ENCODE assay signal across 7 cellular contexts in the genomic region with DNA sequence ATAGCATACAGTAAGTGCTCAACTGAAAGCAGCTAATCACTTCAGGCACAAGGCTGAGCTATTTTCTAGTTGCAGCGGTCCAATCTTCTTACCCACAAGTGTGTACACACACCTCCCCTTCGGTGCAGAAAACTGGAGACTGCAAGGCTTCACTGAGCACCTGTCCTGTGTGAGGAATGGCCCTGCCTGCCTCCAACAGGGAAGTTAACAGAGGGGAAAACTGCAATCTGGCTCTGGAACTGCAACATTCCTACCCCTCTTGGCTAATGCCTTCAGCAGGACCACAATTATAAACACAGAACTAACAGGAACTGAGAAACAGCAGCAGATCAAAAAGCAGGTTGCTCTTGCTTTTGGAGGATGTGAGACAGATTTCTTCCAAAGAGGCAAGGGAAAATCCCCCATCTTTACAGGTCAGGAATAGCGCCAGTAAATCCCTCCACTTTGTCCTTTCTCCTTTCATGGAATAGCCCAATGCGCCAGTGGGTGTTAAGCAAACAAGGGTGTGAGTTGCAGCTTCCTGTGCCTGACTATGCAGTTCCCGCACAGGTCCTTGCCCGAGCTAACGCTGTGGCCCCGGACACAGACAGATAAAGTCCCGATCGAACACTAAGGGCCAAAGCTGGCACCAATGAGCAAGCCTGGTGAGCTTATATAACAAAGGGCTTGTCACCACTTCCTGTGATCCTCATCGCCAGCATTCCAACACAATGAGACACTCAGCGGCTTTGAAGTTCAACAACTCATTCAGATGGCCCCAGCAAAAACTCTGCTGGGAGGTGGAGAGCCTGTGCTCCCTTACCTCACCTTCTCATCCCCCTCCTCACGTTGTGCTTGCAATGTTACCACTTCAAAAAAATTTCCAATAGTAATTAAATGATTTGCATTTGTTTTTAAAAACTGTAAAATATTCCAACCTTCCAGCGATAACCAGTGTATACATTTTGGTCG. TPM values are rescaled to one million over a fixed set of nuclear protein-coding genes. Genes with fewer than 3 reads are reported as not detected.
A peak's percentile ranks its signal among the peaks of the same experiment; 100 is the strongest.
DNase-seq lines count a peak whose midpoint lies in the region; ATAC-seq, FAIRE-seq and TF ChIP-seq lines count a peak whose summit lies in the region.

No MANE protein-coding gene starts in this region.

- DNase-seq in GM23248 (peak; percentile 96), NCI-H510A (lab: John Stamatoyannopoulos, UW) (peak; percentile 67), dermis microvascular lymphatic vessel endothelial cell (ENCODE audit: low read depth in 2 of 2) (peak; percentile 92 to 96), HepG2 (ENCODE audit: low spot score) (peak; percentile 99), thyroid gland (peak; percentile 86 to 89), activated gamma-delta T cell (lab: John Stamatoyannopoulos, UW) (no peak)

- TF ChIP-seq EP300 in HepG2 (IDR thresholded peaks at IDR 0.05; ENCODE audit: low read depth in 2 of 2, low read length in 2 of 2) (peak; percentile 91), HepG2 (CRISPR knock-in tag; IDR thresholded peaks at IDR 0.05; ENCODE audit: borderline replicate concordance) (peak; percentile 95)

- WGBS in GM23248 (ENCODE audit: low coverage in 1 of 2, low lambda C conversion rate in 2 of 2, missing lambda C conversion rate in 2 of 2), 2 experiments = 25 to 27% methylated on average over 15 of the region's 15 CpGs
- under 1% methylated on average over 13 of the region's 15 CpGs for WGBS in HepG2 (ENCODE audit: low lambda C conversion rate)
- 17 to 34% methylated on average over 15 of the region's 15 CpGs for WGBS in thyroid gland, 2 donors

- H3K4me1 ChIP-seq in GM23248 (ENCODE audit: insufficient read depth) (peaks cover 32% of the 10 kb centered on the region), HepG2 (ENCODE audit: insufficient read depth, low read length) (peaks cover 95% of the 10 kb centered on the region), thyroid gland (peaks cover 46 to 64% of the 10 kb centered on the region in 2 donors)

- peak; percentile 99 for FAIRE-seq in HepG2 (lab: Jason Lieb, UNC)

- H3K27ac ChIP-seq in GM23248 (peak overlapping the region; percentile 87), HepG2 (ENCODE audit: extremely low read length, insufficient read depth, low read length) (peak overlapping the region; percentile 92), thyroid gland (peak overlapping the region; percentile 90 to 94 (median 91))

- peak; percentile 35; the same call in 1 of the 2 replicates for TF ChIP-seq RAD21 in HepG2 (CRISPR knock-in tag; IDR thresholded peaks at IDR 0.05)

- H3K79me2 ChIP-seq in GM23248 (ENCODE audit: insufficient read depth) (peaks cover 81% of the 10 kb centered on the region), HepG2 (ENCODE audit: insufficient read depth, low read length) (peaks cover 84% of the 10 kb centered on the region)

- H2AFZ ChIP-seq in GM23248 (no peak overlapping the region), HepG2 (ENCODE audit: low read length) (no peak overlapping the region)

- peak overlapping the region; percentile 68 for H3K9ac ChIP-seq in GM23248
- H3K9ac ChIP-seq in HepG2 (ENCODE audit: insufficient read depth, low read depth, low read length) = peak overlapping the region; percentile 75

- H4K20me1 ChIP-seq in GM23248 (ENCODE audit: insufficient read depth) = no peaks in the 10 kb centered on the region
- peaks cover 4% of the 10 kb centered on the region; the same call in 1 of the 2 replicates for H4K20me1 ChIP-seq in HepG2 (ENCODE audit: insufficient read depth, low read length)

- intact Hi-C loops in HepG2 (cut with micrococcal nuclease; ENCODE audit: unreplicated experiment) = loop anchor here (1.0 to 10.0 kb wide), 3 partner anchors 16 to 387 kb away; no protein-coding TSS in a partner anchor
- intact Hi-C loops in thyroid gland (cut with DNase I) = no loop called here

- H3K27me3 ChIP-seq in GM23248 (replicated peaks; ENCODE audit: insufficient read depth) (no peaks in the 10 kb centered on the region), HepG2 (ENCODE audit: control insufficient read depth in 1 of 2, insufficient read depth in 2 of 2, low read length in 2 of 2) (no peaks in the 10 kb centered on the region), thyroid gland (no peaks in the 10 kb centered on the region)

- in situ Hi-C loops in GM23248 (cut with MboI) = no loop called here
- in situ Hi-C loops in HepG2 (cut with HindIII; ENCODE audit: extremely low pct_ligation_motif_present, low pct_unique_long_range_greater_than_20kb) = no loop called here

- H3K4me3 ChIP-seq in GM23248 (peak overlapping the region; percentile 54), HepG2 (replicated peaks in 1 of 3; ENCODE audit: insufficient read depth in 1 of 3, low read depth in 2 of 3, low read length in 3 of 3) (peak overlapping the region; percentile 8 to 54 (median 26); a peak in 5 of 6 replicates), thyroid gland (replicated peaks in 1 of 3) (no peak overlapping the region)

- TF ChIP-seq POLR2A in HepG2 (IDR thresholded peaks at IDR 0.05; ENCODE audit: insufficient read depth in 1 of 2, low read depth in 2 of 2, low read length in 2 of 2) (peak; percentile 73 to 82), thyroid gland (IDR thresholded peaks at IDR 0.05) (peak in 1 of 2 donors; percentile 34)

- BruUV-seq in HepG2 (replicated peaks; lab: Mats Ljungman, UMichigan) = TSS peak; percentile 93

- TF ChIP-seq CTCF in HepG2 (CRISPR knock-in tag; IDR thresholded peaks at IDR 0.05) (peak; percentile 24), thyroid gland (IDR thresholded peaks at IDR 0.05) (peak in 1 of 6 experiments; percentile 3)

- H3K9me3 ChIP-seq in GM23248 (ENCODE audit: low read depth) = no peaks in the 10 kb centered on the region
- no peaks in the 10 kb centered on the region for H3K9me3 ChIP-seq in HepG2 (ENCODE audit: low read length)
- H3K9me3 ChIP-seq in thyroid gland = no peaks in the 10 kb centered on the region

- H3F3A ChIP-seq in GM23248 (ENCODE audit: insufficient read depth) = peaks cover 35% of the 10 kb centered on the region

- POLR2A ChIA-PET in HepG2 (lab: Yijun Ruan, JAX) = interaction anchor here (0.9 to 3.2 kb wide), 19 partner anchors 11 to 143 kb away, joined by 3 to 47 read pairs (median 5); partner anchors contain the start of gene SHB

- H3K36me3 ChIP-seq in GM23248 (ENCODE audit: low read depth) = no peaks in the 10 kb centered on the region
- H3K36me3 ChIP-seq in HepG2 (replicated peaks in 1 of 2; ENCODE audit: control insufficient read depth in 1 of 2, insufficient read depth in 2 of 2, low read length in 2 of 2) = peaks cover 2 to 35% of the 10 kb centered on the region in 2 experiments
- H3K36me3 ChIP-seq in thyroid gland = no peaks in the 10 kb centered on the region

- ATAC-seq in HepG2 (peak; percentile 94), GM18867 (IDR thresholded peaks at IDR 0.05; ENCODE audit: unreplicated experiment) (no peak)

- no peaks in the 10 kb centered on the region for H3K9me2 ChIP-seq in GM23248 (ENCODE audit: insufficient read depth)

- H3K4me2 ChIP-seq in GM23248 (ENCODE audit: unreplicated experiment) (peak overlapping the region; percentile 83), HepG2 (ENCODE audit: low read depth, low read length) (peak overlapping the region; percentile 82)

- CTCF ChIA-PET in HepG2 (lab: Yijun Ruan, JAX; ENCODE audit: low intra/inter-chr PET ratio, low total read pairs) = no interaction called here

TF ChIP-seq in HepG2, 621 proteins besides CTCF, POLR2A, EP300 and RAD21 (continues in another document):
- TF ChIP-seq ZNF382 (CRISPR knock-in tag; IDR thresholded peaks at IDR 0.05; ENCODE audit: borderline replicate concordance) (no peak), SRSF9 (IDR thresholded peaks at IDR 0.05; ENCODE audit: borderline replicate concordance, insufficient read depth, low read depth, low read length, poor library complexity, severe bottlenecking) (no peak), CEBPG (CRISPR knock-in tag; IDR thresholded peaks at IDR 0.05) (peak; percentile 82), KAT7 (CRISPR knock-in tag; IDR thresholded peaks at IDR 0.05; ENCODE audit: borderline replicate concordance) (peak; percentile 80), ZNF841 (CRISPR knock-in tag; IDR thresholded peaks at IDR 0.05; ENCODE audit: borderline replicate concordance) (no peak), ZNF891 (CRISPR knock-in tag; IDR thresholded peaks at IDR 0.05) (peak; percentile 72; the same call in 1 of the 2 replicates)

RNA-seq across cellular contexts. Expression of gene SHB, which starts 21.5 kb away (rescaled TPM):
- total RNA-seq in GM23248 (2014; rRNA removed; shearing (Covaris generic)) = 9.9 and 11.1 TPM in 2 replicates
- polyA plus RNA-seq in GM23248 (2016; fragmentation: Nextera tagmentation; extraction: Ambion mirVana) (3.9 and 4.4 TPM in 2 replicates), HepG2 (2011; rRNA removed) (20.7 and 25.3 TPM in 2 replicates)
- total RNA-seq in dermis microvascular lymphatic vessel endothelial cell (14.1 and 19.8 TPM in 2 replicates), HepG2 (2016; rRNA removed; fragmentation: Illumina TruSeq; extraction: Trizol) (14.7 and 19.4 TPM in 2 replicates), thyroid gland (10 to 100 TPM; 18.4 to 27.5 (median 22.0) TPM)
- 7.3 and 8.2 TPM in 2 replicates for total RNA-seq in HepG2 (2016; cell fraction: cytosol; rRNA removed; fragmentation: Illumina TruSeq; extraction: Trizol; ENCODE audit: low read depth)
- total RNA-seq in HepG2 (2016; cell fraction: insoluble cytoplasmic fraction; rRNA removed; fragmentation: Illumina TruSeq; extraction: Trizol) = 12.9 and 18.0 TPM in 2 replicates
- total RNA-seq in HepG2 (2016; cell fraction: membrane; rRNA removed; fragmentation: Illumina TruSeq; extraction: Trizol) = 16.0 and 20.4 TPM in 2 replicates
- total RNA-seq in HepG2 (2016; cell fraction: nucleus; rRNA removed; fragmentation: Illumina TruSeq; extraction: Trizol) = 12.0 and 14.5 TPM in 2 replicates
- polyA plus RNA-seq in HepG2 (2011; cell fraction: cytosol; rRNA removed) = 19.8 and 24.1 TPM in 2 replicates
- polyA plus RNA-seq in HepG2 (2011; cell fraction: nucleus; rRNA removed) = 26.3 and 29.8 TPM in 2 replicates
- 16.2 and 22.8 TPM in 2 replicates for polyA plus RNA-seq in HepG2 (2012)
- polyA plus RNA-seq in HepG2 (2016; cell fraction: cytosol; fragmentation: Illumina TruSeq; extraction: Trizol; ENCODE audit: low read depth) = 9.0 and 11.2 TPM in 2 replicates
- polyA plus RNA-seq in HepG2 (2016; cell fraction: insoluble cytoplasmic fraction; fragmentation: Illumina TruSeq; extraction: Trizol; ENCODE audit: low read depth) = 21.3 and 23.2 TPM in 2 replicates
- 18.0 and 21.9 TPM in 2 replicates for polyA plus RNA-seq in HepG2 (2016; cell fraction: membrane; fragmentation: Illumina TruSeq; extraction: Trizol; ENCODE audit: low read depth)
- 17.6 and 17.8 TPM in 2 replicates for polyA plus RNA-seq in HepG2 (2016; cell fraction: nucleus; fragmentation: Illumina TruSeq; extraction: Trizol; ENCODE audit: insufficient read depth, low read depth)
- 8.6 and 37.7 TPM in 2 replicates for polyA minus RNA-seq in HepG2 (2011; rRNA and poly(A)+ RNA removed; ENCODE audit: low replicate concordance)
- 28.1 and 28.8 TPM in 2 replicates for polyA minus RNA-seq in HepG2 (2011; cell fraction: cytosol; rRNA and poly(A)+ RNA removed)
- polyA minus RNA-seq in HepG2 (2011; cell fraction: nucleus; rRNA and poly(A)+ RNA removed) = 42.1 and 49.2 TPM in 2 replicates

Comparison
In these comparisons a context has a peak if more than half of its experiments do, and no peak if none do; other contexts are left out.
1. H3K4me3 ChIP-seq: peak in GM23248 (single experiment) and HepG2 (3 of 3); none in thyroid gland (0 of 3).
2. Peak in every context shown above with its lines, with median percentiles within 50 percentile points of each other: H3K27ac ChIP-seq.